Comparison of ENCODE assay signal across 21 cellular contexts in genomic region chr20:32984196-32984595, GRCh38. TPM values are rescaled to one million over a fixed set of nuclear protein-coding genes. Genes with fewer than 3 reads are reported as not detected.
DNase-seq lines count a peak whose midpoint lies in the region; ATAC-seq and TF ChIP-seq lines count a peak whose summit lies in the region.
"Had no signal": no experiment of that assay in that cellular context is flagged by ENCODE, and none has a peak within 500 bp of the region (broad histone marks: within the 10 kb centered on the region; RNA-seq: fewer than 3 reads in every experiment).

No MANE protein-coding gene starts in this region.

- H3K4me3 ChIP-seq in left ventricle myocardium inferior = no peak overlapping the region
- H3K4me3 ChIP-seq: coronary artery, prostate gland had no signal

- H3K4me1 ChIP-seq in left ventricle myocardium inferior = peaks cover 16% of the 10 kb centered on the region
- H3K4me1 ChIP-seq: prostate gland had no signal

- H3K9me3 ChIP-seq in left ventricle myocardium inferior (replicated peaks) = no peaks in the 10 kb centered on the region
- H3K9me3 ChIP-seq: prostate gland had no signal

- DNase-seq in left ventricle myocardium inferior = no peak
- no peak for DNase-seq in left cardiac atrium
- no peak for DNase-seq in 8988T
- no peak for DNase-seq in activated CD4-positive, alpha-beta T cell treated with anti-CD3 and anti-CD28 coated beads, Interleukin-2, amount 50 U/mL, for 4 hours
- no peak for DNase-seq in DMS114 treated with DMSO at 0.1 percent for 48 hours (lab: John Stamatoyannopoulos, UW; ENCODE audit: unreplicated experiment)
- DNase-seq: COR-L47; kidney; NCI-H226; stimulated activated naive CD4-positive, alpha-beta T cell treated with Interleukin-2 at 50 U/mL for 16 hours had no signal

- ATAC-seq in left cardiac atrium (no peak), HG02763 (IDR thresholded peaks at IDR 0.05; ENCODE audit: unreplicated experiment) (no peak)

- H3K27me3 ChIP-seq in left ventricle myocardium inferior (ENCODE audit: low read depth) (peaks cover 5% of the 10 kb centered on the region), layer of hippocampus (ENCODE audit: control insufficient read depth, insufficient read depth, low read length) (no peaks in the 10 kb centered on the region)

- peak overlapping the region; percentile 87 for H3K27ac ChIP-seq in left ventricle myocardium inferior (replicated peaks)
- H3K27ac ChIP-seq in angular gyrus (ENCODE audit: low read depth, low read length) = peak overlapping the region; percentile 83
- H3K27ac ChIP-seq in layer of hippocampus (ENCODE audit: low read depth, low read length) = peak overlapping the region; percentile 93
- H3K27ac ChIP-seq: coronary artery, prostate gland had no signal

- H3K36me3 ChIP-seq in left ventricle myocardium inferior = no peaks in the 10 kb centered on the region
- H3K36me3 ChIP-seq: prostate gland had no signal

- intact Hi-C loops in left ventricle myocardium inferior (cut with micrococcal nuclease) (no loop called here), left cardiac atrium (cut with DNase I) (no loop called here)

- no peak for TF ChIP-seq CTCF in left ventricle myocardium inferior (IDR thresholded peaks at IDR 0.05; ENCODE audit: borderline replicate concordance)

RNA-seq across cellular contexts. Expression of gene SUN5, which starts 20.0 kb away (rescaled TPM):
- total RNA-seq in left ventricle myocardium inferior (not detected), left cardiac atrium (not detected)
- total RNA-seq: activated CD8-positive, alpha-beta memory T cell treated with anti-CD3 and anti-CD28 coated beads for 36 hours; aorta; epithelial cell of proximal tubule; glomerular endothelial cell; kidney; myocyte; OCI-LY7; urinary bladder had no signal

RNA-seq across cellular contexts. Expression of gene BPIFB2, which starts 23.3 kb away (rescaled TPM):
- total RNA-seq in left ventricle myocardium inferior (not detected), left cardiac atrium (not detected)
- total RNA-seq: activated CD8-positive, alpha-beta memory T cell treated with anti-CD3 and anti-CD28 coated beads for 36 hours; aorta; epithelial cell of proximal tubule; glomerular endothelial cell; kidney; myocyte; OCI-LY7; urinary bladder had no signal

RNA-seq across cellular contexts. Expression of gene BPIFB6, which starts 47.3 kb away (rescaled TPM):
- total RNA-seq in left ventricle myocardium inferior (not detected), left cardiac atrium (not detected)
- total RNA-seq: activated CD8-positive, alpha-beta memory T cell treated with anti-CD3 and anti-CD28 coated beads for 36 hours; aorta; epithelial cell of proximal tubule; glomerular endothelial cell; kidney; myocyte; OCI-LY7; prostate gland; urinary bladder had no signal
